Comparison of ENCODE assay signal across 27 cellular contexts in genomic region chr16:85989863-85990643, GRCh38.
A peak's percentile ranks its signal among the peaks of the same experiment; 100 is the strongest.
DNase-seq lines count a peak whose midpoint lies in the region; ATAC-seq, FAIRE-seq and TF ChIP-seq lines count a peak whose summit lies in the region.
"Had no signal": no experiment of that assay in that cellular context is flagged by ENCODE, and none has a peak within 500 bp of the region (broad histone marks: within the 10 kb centered on the region; RNA-seq: fewer than 3 reads in every experiment).

No MANE protein-coding gene starts in this region.

- POLR2A ChIA-PET in activated CD4-positive, alpha-beta T cell treated with anti-CD3 and anti-CD28 coated beads for 36 hours (lab: Charles Lee) = interaction anchor here (0.8 to 2.6 kb wide), 2 partner anchors 54 to 87 kb away, joined by 5 to 13 read pairs; no protein-coding TSS in a partner anchor

- peaks cover 2% of the 10 kb centered on the region for H3K27me3 Mint-ChIP-seq in activated CD4-positive, alpha-beta T cell treated with anti-CD3 and anti-CD28 coated beads for 36 hours
- no peaks in the 10 kb centered on the region for H3K27me3 Mint-ChIP-seq in activated naive CD8-positive, alpha-beta T cell treated with anti-CD3 and anti-CD28 coated beads for 36 hours

- no peak for TF ChIP-seq POLR2A in GM12891 (IDR thresholded peaks at IDR 0.05; ENCODE audit: low read depth, low read length)

- H2AFZ ChIP-seq in osteoblast (ENCODE audit: low read length) = no peak overlapping the region
- H2AFZ ChIP-seq: neural progenitor cell had no signal

- no peaks in the 10 kb centered on the region for H3K36me3 Mint-ChIP-seq in activated CD4-positive, alpha-beta T cell treated with anti-CD3 and anti-CD28 coated beads for 36 hours (ENCODE audit: low read depth)
- peaks cover 6% of the 10 kb centered on the region for H3K36me3 Mint-ChIP-seq in activated naive CD8-positive, alpha-beta T cell treated with anti-CD3 and anti-CD28 coated beads for 36 hours
- H3K36me3 Mint-ChIP-seq: brain, neural progenitor cell had no signal

- H3K4me3 ChIP-seq in osteoblast (ENCODE audit: insufficient read depth, low read length) = no peak overlapping the region
- H3K4me3 ChIP-seq: colonic mucosa, neural progenitor cell, psoas muscle had no signal

- H3K4me1 Mint-ChIP-seq in activated CD4-positive, alpha-beta T cell treated with anti-CD3 and anti-CD28 coated beads for 36 hours = peaks cover 79% of the 10 kb centered on the region
- H3K4me1 Mint-ChIP-seq in activated naive CD8-positive, alpha-beta T cell treated with anti-CD3 and anti-CD28 coated beads for 36 hours = peaks cover 81% of the 10 kb centered on the region
- H3K4me1 Mint-ChIP-seq: brain had no signal

- FAIRE-seq in GM12891 (lab: Jason Lieb, UNC) = peak; percentile 5
- FAIRE-seq: endometrium, small intestine, TTC549, urothelium cell line had no signal

- peak overlapping the region; percentile 99 for H3K27ac Mint-ChIP-seq in activated CD4-positive, alpha-beta T cell treated with anti-CD3 and anti-CD28 coated beads for 36 hours
- peak overlapping the region; percentile 98 for H3K27ac Mint-ChIP-seq in activated naive CD8-positive, alpha-beta T cell treated with anti-CD3 and anti-CD28 coated beads for 36 hours
- H3K27ac Mint-ChIP-seq: brain had no signal

- no peak overlapping the region for H3K27ac ChIP-seq in osteoblast (ENCODE audit: low read depth, low read length)
- H3K27ac ChIP-seq: colonic mucosa, neural progenitor cell, psoas muscle, RWPE1 had no signal

- H4K20me1 ChIP-seq in osteoblast (ENCODE audit: insufficient read depth, low read length) = no peaks in the 10 kb centered on the region

- no peaks in the 10 kb centered on the region for H3K4me1 ChIP-seq in osteoblast (ENCODE audit: insufficient read depth, low read length)
- H3K4me1 ChIP-seq: BE2C, psoas muscle had no signal

- no peaks in the 10 kb centered on the region for H3K79me2 ChIP-seq in osteoblast (ENCODE audit: insufficient read depth, low read length)

- CTCF ChIA-PET in activated CD4-positive, alpha-beta T cell treated with anti-CD3 and anti-CD28 coated beads for 36 hours (lab: Charles Lee) = interaction anchor here (0.6 to 9.9 kb wide), 14 partner anchors 8 to 177 kb away, joined by 3 to 120 read pairs (median 3); no protein-coding TSS in a partner anchor

- H3K9me3 Mint-ChIP-seq in activated CD4-positive, alpha-beta T cell treated with anti-CD3 and anti-CD28 coated beads for 36 hours (ENCODE audit: low read depth) = no peaks in the 10 kb centered on the region
- peaks cover 5% of the 10 kb centered on the region for H3K9me3 Mint-ChIP-seq in activated naive CD8-positive, alpha-beta T cell treated with anti-CD3 and anti-CD28 coated beads for 36 hours
- H3K9me3 Mint-ChIP-seq: neural progenitor cell had no signal

- no peak overlapping the region for H3K4me2 ChIP-seq in osteoblast (ENCODE audit: insufficient read depth, low read length)
- H3K4me2 ChIP-seq: neural progenitor cell had no signal

- no peak for TF ChIP-seq CTCF in osteoblast (IDR thresholded peaks at IDR 0.05; ENCODE audit: extremely low read depth, low read depth, low read length)

- intact Hi-C loops in activated CD4-positive, alpha-beta T cell treated with anti-CD3 and anti-CD28 coated beads for 36 hours (cut with DNase I, micrococcal nuclease) = loop anchor here (1.0 to 10.0 kb wide), 11 partner anchors 9 to 965 kb away; partner anchors contain the start of gene KIAA0513 (in 1 of the 2)

- peak; percentile 32 for ATAC-seq in activated CD4-positive, alpha-beta T cell treated with anti-CD3 and anti-CD28 coated beads for 36 hours
- no peak for ATAC-seq in HG02798 (IDR thresholded peaks at IDR 0.05; ENCODE audit: poor library complexity, unreplicated experiment)
- ATAC-seq: HCT116, left lobe of liver, psoas muscle had no signal

- H3K27me3 ChIP-seq in osteoblast (ENCODE audit: insufficient read depth, low read length) = peaks cover 24% of the 10 kb centered on the region
- H3K27me3 ChIP-seq: colonic mucosa had no signal

- H3K9me3 ChIP-seq in osteoblast (ENCODE audit: low read depth, low read length) = no peaks in the 10 kb centered on the region
- H3K9me3 ChIP-seq: BE2C, colonic mucosa, psoas muscle had no signal

- no peaks in the 10 kb centered on the region for H3K36me3 ChIP-seq in osteoblast (ENCODE audit: insufficient read depth, low read length)
- H3K36me3 ChIP-seq: BE2C, colonic mucosa, neural progenitor cell had no signal

- peak overlapping the region; percentile 60 for H3K4me3 Mint-ChIP-seq in activated CD4-positive, alpha-beta T cell treated with anti-CD3 and anti-CD28 coated beads for 36 hours
- H3K4me3 Mint-ChIP-seq in activated naive CD8-positive, alpha-beta T cell treated with anti-CD3 and anti-CD28 coated beads for 36 hours = peak overlapping the region; percentile 8
- H3K4me3 Mint-ChIP-seq: brain, neural progenitor cell had no signal

- no peak for DNase-seq in activated CD4-positive, alpha-beta T cell treated with anti-CD3 and anti-CD28 coated beads for 36 hours
- DNase-seq in activated CD4-positive, alpha-beta T cell treated with anti-CD3 and anti-CD28 coated beads for 48 hours = no peak
- DNase-seq in GM12891 (ENCODE audit: insufficient read length, low spot score) = no peak
- DNase-seq in activated naive CD8-positive, alpha-beta T cell treated with anti-CD3 and anti-CD28 coated beads for 36 hours = no peak
- DNase-seq in osteoblast (ENCODE audit: insufficient read length, low spot score, missing footprints) = peak; percentile 79
- DNase-seq in foreskin melanocyte = no peak
- DNase-seq in NCI-H2029 (lab: John Stamatoyannopoulos, UW) = no peak
- DNase-seq: BE2C; colonic mucosa; Kasumi-1; NCI-H1092; NCI-H2107; NCI-H510A treated with DMSO at 0.1 percent for 48 hours; psoas muscle; small intestine; stimulated activated CD4-positive, alpha-beta T cell treated with anti-CD3 and anti-CD28 coated beads, Interleukin-4, amount 100 ng/mL, for 1 hour; substantia nigra; SW 1271 had no signal

TF ChIP-seq in GM12891, 5 proteins besides CTCF, POLR2A, EP300 and RAD21:
- TF ChIP-seq PAX5 (IDR thresholded peaks at IDR 0.05; ENCODE audit: insufficient read depth, low read length, severe bottlenecking) (no peak), TAF1 (IDR thresholded peaks at IDR 0.05; ENCODE audit: low read depth, low read length) (no peak), POU2F2 (IDR thresholded peaks at IDR 0.05; ENCODE audit: low read depth, low read length) (no peak), SPI1 (IDR thresholded peaks at IDR 0.05; ENCODE audit: low read depth, low read length) (no peak)
